In the genomic region with DNA sequence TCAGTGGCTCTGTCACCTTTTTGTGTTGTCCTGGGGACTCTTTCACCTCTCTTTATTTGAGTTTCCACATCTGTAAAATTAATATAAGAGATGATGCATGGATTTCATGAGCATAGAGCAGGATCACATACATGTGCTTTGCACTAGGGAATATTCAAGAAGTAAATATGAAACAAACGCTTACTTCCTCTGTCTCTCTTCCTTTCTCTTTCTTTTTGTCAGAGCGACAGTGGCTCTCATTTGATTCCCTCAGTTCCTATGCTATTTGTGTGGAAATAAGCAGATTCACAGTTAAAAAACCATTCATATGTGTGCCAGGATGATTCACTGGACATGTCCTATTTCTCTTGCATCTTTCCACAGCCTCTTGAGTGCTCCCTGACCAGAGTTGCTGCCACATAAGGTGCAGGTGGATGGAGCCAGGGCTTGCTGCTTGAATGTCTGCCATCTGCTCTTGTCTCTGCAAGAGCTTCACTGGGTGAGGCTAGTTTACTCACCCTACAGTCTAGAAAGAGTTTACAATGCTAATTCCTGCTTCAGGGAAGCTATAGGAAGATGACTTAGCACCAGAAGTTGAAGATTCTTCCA, we compare ENCODE assay signal across 8 cellular contexts.
A peak's percentile ranks its signal among the peaks of the same experiment; 100 is the strongest.
DNase-seq lines count a peak whose midpoint lies in the region; ATAC-seq and TF ChIP-seq lines count a peak whose summit lies in the region.

No MANE protein-coding gene starts in this region.

- H3K27me3 Mint-ChIP-seq in activated T-helper 2 cell treated with anti-CD3 and anti-CD28 coated beads, Interferon-gamma antibody, Interleukin-2, Interleukin-4, amounts not matched to agents 10 μg/mL and 5 μg/mL and 100 μg/mL, durations not matched to agents 14 hours and 24 hours and 36 hours (ENCODE audit: low read depth) = no peaks in the 10 kb centered on the region

- H3K9me3 ChIP-seq in Peyer's patch (no peaks in the 10 kb centered on the region), prostate gland (no peaks in the 10 kb centered on the region)

- H3K27me3 ChIP-seq in Peyer's patch = no peaks in the 10 kb centered on the region
- no peaks in the 10 kb centered on the region for H3K27me3 ChIP-seq in prostate gland (replicated peaks; ENCODE audit: insufficient read depth)

- peaks cover 51% of the 10 kb centered on the region for H3K4me1 Mint-ChIP-seq in activated T-helper 2 cell treated with anti-CD3 and anti-CD28 coated beads, Interferon-gamma antibody, Interleukin-2, Interleukin-4, amounts not matched to agents 10 μg/mL and 5 μg/mL and 100 μg/mL, durations not matched to agents 14 hours and 24 hours and 36 hours (ENCODE audit: low read depth)

- no peak overlapping the region for H3K27ac ChIP-seq in Peyer's patch
- H3K27ac ChIP-seq in prostate gland = no peak overlapping the region

- WGBS in prostate gland = 85% methylated on average over 2 of the region's 2 CpGs

- no peaks in the 10 kb centered on the region for H3K9me3 Mint-ChIP-seq in activated T-helper 2 cell treated with anti-CD3 and anti-CD28 coated beads, Interferon-gamma antibody, Interleukin-2, Interleukin-4, amounts not matched to agents 10 μg/mL and 5 μg/mL and 100 μg/mL, durations not matched to agents 14 hours and 24 hours and 36 hours

- TF ChIP-seq POLR2A in Peyer's patch (IDR thresholded peaks at IDR 0.05) (no peak), prostate gland (IDR thresholded peaks at IDR 0.05) (no peak)

- H3K36me3 ChIP-seq in Peyer's patch = no peaks in the 10 kb centered on the region
- no peaks in the 10 kb centered on the region for H3K36me3 ChIP-seq in prostate gland

- peak overlapping the region; percentile 69 for H3K4me3 Mint-ChIP-seq in activated T-helper 2 cell treated with anti-CD3 and anti-CD28 coated beads, Interferon-gamma antibody, Interleukin-2, Interleukin-4, amounts not matched to agents 10 μg/mL and 5 μg/mL and 100 μg/mL, durations not matched to agents 14 hours and 24 hours and 36 hours (ENCODE audit: low read depth)

- H3K36me3 Mint-ChIP-seq in activated T-helper 2 cell treated with anti-CD3 and anti-CD28 coated beads, Interferon-gamma antibody, Interleukin-2, Interleukin-4, amounts not matched to agents 10 μg/mL and 5 μg/mL and 100 μg/mL, durations not matched to agents 14 hours and 24 hours and 36 hours (ENCODE audit: low read depth) = peaks cover 11% of the 10 kb centered on the region

- H3K4me3 ChIP-seq in Peyer's patch (no peak overlapping the region), prostate gland (no peak overlapping the region)

- ATAC-seq in GM19043 (IDR thresholded peaks at IDR 0.05; ENCODE audit: low read depth, unreplicated experiment) = peak; percentile 69
- ATAC-seq in HG03108 (IDR thresholded peaks at IDR 0.05; ENCODE audit: unreplicated experiment) = peak; percentile 60

- H3K4me1 ChIP-seq in Peyer's patch (no peaks in the 10 kb centered on the region), prostate gland (replicated peaks) (no peaks in the 10 kb centered on the region)

- DNase-seq in AG08395 (ENCODE audit: low spot score) (peak; percentile 18), Peyer's patch (no peak), germinal center (ENCODE audit: low spot score) (no peak), NCI-H146 (lab: John Stamatoyannopoulos, UW) (no peak), prostate gland (ENCODE audit: low spot score) (no peak)
- no peak for DNase-seq in activated T-helper 2 cell treated with anti-CD3 and anti-CD28 coated beads, Interferon-gamma antibody, Interleukin-2, Interleukin-4, amounts not matched to agents 10 μg/mL and 5 μg/mL and 100 μg/mL, durations not matched to agents 14 hours and 24 hours and 36 hours (ENCODE audit: low spot score)

- no peak for TF ChIP-seq CTCF in Peyer's patch (IDR thresholded peaks at IDR 0.05)
- no peak for TF ChIP-seq CTCF in prostate gland (IDR thresholded peaks at IDR 0.05)

- peak overlapping the region; percentile 85 for H3K27ac Mint-ChIP-seq in activated T-helper 2 cell treated with anti-CD3 and anti-CD28 coated beads, Interferon-gamma antibody, Interleukin-2, Interleukin-4, amounts not matched to agents 10 μg/mL and 5 μg/mL and 100 μg/mL, durations not matched to agents 14 hours and 24 hours and 36 hours

- intact Hi-C loops in activated T-helper 2 cell treated with anti-CD3 and anti-CD28 coated beads, Interferon-gamma antibody, Interleukin-2, Interleukin-4, amounts not matched to agents 10 μg/mL and 5 μg/mL and 100 μg/mL, durations not matched to agents 14 hours and 24 hours and 36 hours (cut with micrococcal nuclease) = loop anchor here (5.0 kb wide), 6 partner anchors 48 to 813 kb away; partner anchors contain the start of gene KCNJ1
- intact Hi-C loops in prostate gland (cut with DNase I) = no loop called here
